8 cellular contexts compared by ENCODE assay signal in genomic region chr3:45509038-45509767, GRCh38.
DNase-seq lines count a peak whose midpoint lies in the region; ATAC-seq and TF ChIP-seq lines count a peak whose summit lies in the region.

No MANE protein-coding gene starts in this region.

- no peaks in the 10 kb centered on the region for H3K36me3 Mint-ChIP-seq in Caco-2 (ENCODE audit: insufficient read depth, unreplicated experiment)

- no peaks in the 10 kb centered on the region for H4K20me1 ChIP-seq in hepatocyte (ENCODE audit: insufficient read depth, poor library complexity, severe bottlenecking)

- H3K4me3 ChIP-seq in hepatocyte, result no peak overlapping the region
- no peak overlapping the region for H3K4me3 ChIP-seq in Caco-2 (ENCODE audit: low read depth, low read length)

- H3K4me1 ChIP-seq in hepatocyte (ENCODE audit: insufficient read depth), result no peaks in the 10 kb centered on the region
- H3K4me1 ChIP-seq in Caco-2, result no peaks in the 10 kb centered on the region

- ATAC-seq in HG03135 (IDR thresholded peaks at IDR 0.05; ENCODE audit: unreplicated experiment), result no peak

- H3K4me2 ChIP-seq in hepatocyte, result no peak overlapping the region

- WGBS in hepatocyte (ENCODE audit: low lambda C conversion rate, missing lambda C conversion rate), result 73% methylated on average over 8 of the region's 8 CpGs

- no peaks in the 10 kb centered on the region for H3K27me3 Mint-ChIP-seq in Caco-2 (ENCODE audit: insufficient read depth, unreplicated experiment)

- H3K9me3 Mint-ChIP-seq in Caco-2 (ENCODE audit: unreplicated experiment), result no peaks in the 10 kb centered on the region

- TF ChIP-seq CTCF in hepatocyte (IDR thresholded peaks at IDR 0.05; ENCODE audit: poor library complexity) (no peak), Caco-2 (IDR thresholded peaks at IDR 0.05; ENCODE audit: insufficient read depth in 1 of 2, low read depth in 1 of 2, low read length in 1 of 2, severe bottlenecking in 1 of 2, unreplicated experiment in 1 of 2) (no peak)

- no TSS peak for BruUV-seq in Caco-2 (replicated peaks; lab: Mats Ljungman, UMichigan)

- H3K36me3 ChIP-seq in hepatocyte (replicated peaks; ENCODE audit: insufficient read depth, low read depth), result no peaks in the 10 kb centered on the region
- peaks cover 3% of the 10 kb centered on the region for H3K36me3 ChIP-seq in Caco-2 (ENCODE audit: control insufficient read depth, insufficient read depth, low read length)

- H3K79me2 ChIP-seq in hepatocyte, result no peaks in the 10 kb centered on the region

- DNase-seq in activated CD4-positive, alpha-beta T cell treated with anti-CD3 and anti-CD28 coated beads, Interleukin-2, amount 50 U/mL, for 48 hours, result peak; percentile 40 to 60
- no peak for DNase-seq in activated CD4-positive, alpha-beta T cell treated with anti-CD3 and anti-CD28 coated beads for 4 hours
- DNase-seq in SW480 (ENCODE audit: low spot score) (peak; percentile 20), hepatocyte (ENCODE audit: low spot score) (peak; percentile 36), Caco-2 (no peak), DMS53 treated with DMSO at 0.1 percent for 48 hours (lab: John Stamatoyannopoulos, UW; ENCODE audit: unreplicated experiment) (no peak)
- DNase-seq in stimulated activated CD8-positive, alpha-beta memory T cell treated with anti-CD3 and anti-CD28 coated beads, Interleukin-4, amount 100 ng/mL, for 48 hours, result peak; percentile 58

- H3K27ac Mint-ChIP-seq in Caco-2 (ENCODE audit: unreplicated experiment), result no peak overlapping the region

- no peak overlapping the region for H3K4me3 Mint-ChIP-seq in Caco-2 (ENCODE audit: unreplicated experiment)

- POLR2A ChIA-PET in Caco-2 (lab: Charles Lee), result no interaction called here

- intact Hi-C loops in Caco-2 (cut with micrococcal nuclease; ENCODE audit: unreplicated experiment), result loop anchor here (2.0 kb wide), 1 partner anchor 284 kb away; no protein-coding TSS in a partner anchor

- CTCF ChIA-PET in Caco-2 (lab: Charles Lee), result interaction anchor here (1.3 kb wide), 1 partner anchor 10 kb away, joined by 4 read pairs; no protein-coding TSS in a partner anchor

- H3K4me1 Mint-ChIP-seq in Caco-2 (ENCODE audit: low read depth, unreplicated experiment), result peaks cover 6% of the 10 kb centered on the region

- no peaks in the 10 kb centered on the region for H3K9me3 ChIP-seq in hepatocyte (ENCODE audit: low read depth)
- no peaks in the 10 kb centered on the region for H3K9me3 ChIP-seq in Caco-2

- no peaks in the 10 kb centered on the region for H3K27me3 ChIP-seq in hepatocyte
- no peaks in the 10 kb centered on the region for H3K27me3 ChIP-seq in Caco-2 (replicated peaks; ENCODE audit: control insufficient read depth, insufficient read depth, low read length)

- no peak overlapping the region for H2AFZ ChIP-seq in hepatocyte

- no peaks in the 10 kb centered on the region for H3K9me2 ChIP-seq in hepatocyte (replicated peaks; ENCODE audit: insufficient read depth)

- no peak overlapping the region for H3K27ac ChIP-seq in hepatocyte

Comparison
In these comparisons a context has a peak if more than half of its experiments do, and no peak if none do; other contexts are left out.
1. DNase-seq: peak in activated CD4-positive, alpha-beta T cell treated with anti-CD3 and anti-CD28 coated beads, Interleukin-2, amount 50 U/mL, for 48 hours (2 of 2), SW480 (single experiment), hepatocyte (single experiment) and stimulated activated CD8-positive, alpha-beta memory T cell treated with anti-CD3 and anti-CD28 coated beads, Interleukin-4, amount 100 ng/mL, for 48 hours (single experiment); none in activated CD4-positive, alpha-beta T cell treated with anti-CD3 and anti-CD28 coated beads for 4 hours (0 of 2), Caco-2 (0 of 2) and DMS53 treated with DMSO at 0.1 percent for 48 hours (single experiment).